8 cellular contexts compared by ENCODE assay signal in genomic region chr20:46363874-46364669, GRCh38. TPM values are rescaled to one million over a fixed set of nuclear protein-coding genes. Genes with fewer than 3 reads are reported as not detected.
DNase-seq lines count a peak whose midpoint lies in the region; ATAC-seq and TF ChIP-seq lines count a peak whose summit lies in the region.

No MANE protein-coding gene starts in this region.

- TSS peak; percentile 57 for BruUV-seq in PC-9 (replicated peaks; lab: Mats Ljungman, UMichigan)

- H3K9ac ChIP-seq in HUES6 (ENCODE audit: low read length) (peak overlapping the region; percentile 94), mucosa of stomach (ENCODE audit: low read length) (peak overlapping the region; percentile 90)

- H3K27me3 ChIP-seq in HUES6 (ENCODE audit: control insufficient read depth, insufficient read depth, low read length) = no peaks in the 10 kb centered on the region
- H3K27me3 ChIP-seq in PC-9 (ENCODE audit: insufficient read depth, low read depth) = no peaks in the 10 kb centered on the region
- no peaks in the 10 kb centered on the region for H3K27me3 ChIP-seq in esophagus (ENCODE audit: control insufficient read depth in 1 of 2, insufficient read depth in 2 of 2, low read length in 2 of 2)
- no peaks in the 10 kb centered on the region for H3K27me3 ChIP-seq in mucosa of stomach (ENCODE audit: control insufficient read depth, insufficient read depth, low read length)

- no peaks in the 10 kb centered on the region for H3K27me3 Mint-ChIP-seq in activated T-cell treated with anti-CD3 and anti-CD28 coated beads, Interleukin-2, amount 50 U/mL, for 4 hours (ENCODE audit: low read depth)

- H2AFZ ChIP-seq in PC-9 = peak overlapping the region; percentile 82

- peaks cover 50% of the 10 kb centered on the region for H4K20me1 ChIP-seq in PC-9 (ENCODE audit: insufficient read depth)

- intact Hi-C loops in PC-9 (cut with micrococcal nuclease; ENCODE audit: unreplicated experiment) = loop anchor here (1.0 to 5.0 kb wide), 2 partner anchors 14 to 392 kb away; partner anchors contain the start of gene ZNF335

- H3K4me1 Mint-ChIP-seq in activated T-cell treated with anti-CD3 and anti-CD28 coated beads, Interleukin-2, amount 50 U/mL, for 4 hours (ENCODE audit: low read depth) = peaks cover 80% of the 10 kb centered on the region

- DNase-seq in COLO829 (ENCODE audit: low spot score) (peak; percentile 90), PC-9 (peak; percentile 87 to 88)
- peak; percentile 79 for DNase-seq in activated T-cell treated with anti-CD3 and anti-CD28 coated beads, Interleukin-2, amount 50 U/mL, for 4 hours
- DNase-seq in stimulated activated CD8-positive, alpha-beta memory T cell treated with anti-CD3 and anti-CD28 coated beads, Interleukin-4, amount 100 ng/mL, for 4 hours (ENCODE audit: low read depth in 2 of 2, low spot score in 1 of 2) = peak; percentile 67 to 75

- H3K4me3 ChIP-seq in HUES6 (ENCODE audit: low read depth, low read length) (peak overlapping the region; percentile 95), PC-9 (peak overlapping the region; percentile 90), esophagus (ENCODE audit: low read depth in 1 of 2, low read length in 2 of 2) (peak overlapping the region; percentile 75 to 97), mucosa of stomach (ENCODE audit: low read length) (peak overlapping the region; percentile 44)

- peaks cover 30% of the 10 kb centered on the region for H3K36me3 Mint-ChIP-seq in activated T-cell treated with anti-CD3 and anti-CD28 coated beads, Interleukin-2, amount 50 U/mL, for 4 hours (ENCODE audit: insufficient read depth)

- TF ChIP-seq CTCF in PC-9 (conservative IDR thresholded peaks at IDR 0.05) = no peak

- CTCF ChIA-PET in PC-9 (lab: Charles Lee) = interaction anchor here (0.6 to 1.2 kb wide), 3 partner anchors 15 to 1422 kb away, joined by 3 to 10 read pairs (median 4); no protein-coding TSS in a partner anchor

- peaks cover 4% of the 10 kb centered on the region; the same call in 1 of the 2 replicates for H3K4me1 ChIP-seq in HUES6 (ENCODE audit: control insufficient read depth, insufficient read depth, low read length)
- H3K4me1 ChIP-seq in PC-9 (replicated peaks; ENCODE audit: insufficient read depth) = peaks cover 27% of the 10 kb centered on the region
- peaks cover 3 to 8% of the 10 kb centered on the region in 2 donors for H3K4me1 ChIP-seq in esophagus (ENCODE audit: control insufficient read depth in 2 of 2, insufficient read depth in 2 of 2, low read length in 1 of 2)
- peaks cover 26% of the 10 kb centered on the region for H3K4me1 ChIP-seq in mucosa of stomach (ENCODE audit: control insufficient read depth, insufficient read depth, low read length)

- 0 to 1% methylated on average over 64 of the region's 64 CpGs for WGBS in esophagus, 2 donors

- peak overlapping the region; percentile 94 for H3K4me2 ChIP-seq in PC-9

- POLR2A ChIA-PET in PC-9 (lab: Charles Lee; ENCODE audit: unreplicated experiment) = interaction anchor here (0.5 to 0.9 kb wide), 11 partner anchors 10 to 1950 kb away, joined by 3 to 11 read pairs (median 4); no protein-coding TSS in a partner anchor

- H3K36me3 ChIP-seq in HUES6 (ENCODE audit: control insufficient read depth, insufficient read depth, low read length) = peaks cover 42% of the 10 kb centered on the region
- H3K36me3 ChIP-seq in PC-9 (ENCODE audit: low read depth) = peaks cover 7% of the 10 kb centered on the region; the same call in 1 of the 2 replicates
- peaks cover 18% of the 10 kb centered on the region in 2 donors for H3K36me3 ChIP-seq in esophagus (ENCODE audit: control insufficient read depth in 2 of 2, insufficient read depth in 2 of 2, low read length in 1 of 2)
- no peaks in the 10 kb centered on the region for H3K36me3 ChIP-seq in mucosa of stomach (ENCODE audit: control insufficient read depth, insufficient read depth, low read length)

- H3K9me3 ChIP-seq in HUES6 (ENCODE audit: control insufficient read depth, insufficient read depth, low read depth, low read length) (no peaks in the 10 kb centered on the region), PC-9 (ENCODE audit: insufficient read depth, low read depth) (no peaks in the 10 kb centered on the region), esophagus (ENCODE audit: control insufficient read depth in 2 of 2, insufficient read depth in 1 of 2, low read depth in 1 of 2, low read length in 1 of 2) (no peaks in the 10 kb centered on the region), mucosa of stomach (ENCODE audit: control insufficient read depth, low read length) (no peaks in the 10 kb centered on the region)

- H3K79me2 ChIP-seq in PC-9 (ENCODE audit: low read depth) = peaks cover 33% of the 10 kb centered on the region

- no peaks in the 10 kb centered on the region for H3K9me2 ChIP-seq in PC-9 (ENCODE audit: insufficient read depth)

- peak overlapping the region; percentile 89 for H3K4me3 Mint-ChIP-seq in activated T-cell treated with anti-CD3 and anti-CD28 coated beads, Interleukin-2, amount 50 U/mL, for 4 hours

- H3F3A ChIP-seq in PC-9 (ENCODE audit: insufficient read depth, low read depth) = peaks cover 31% of the 10 kb centered on the region

- H3K27ac ChIP-seq in HUES6 (ENCODE audit: low read depth, low read length) = peak overlapping the region; percentile 97
- peak overlapping the region; percentile 82 for H3K27ac ChIP-seq in PC-9
- peak overlapping the region; percentile 96 to 97 for H3K27ac ChIP-seq in esophagus (ENCODE audit: low read depth in 2 of 2, low read length in 1 of 2)

- peak; percentile 61 for ATAC-seq in GM21367 (IDR thresholded peaks at IDR 0.05; ENCODE audit: unreplicated experiment)
- ATAC-seq in activated T-cell treated with anti-CD3 and anti-CD28 coated beads, Interleukin-2, amount 50 U/mL, for 4 hours = peak; percentile 87 to 88

- H3K9me3 Mint-ChIP-seq in activated T-cell treated with anti-CD3 and anti-CD28 coated beads, Interleukin-2, amount 50 U/mL, for 4 hours = no peaks in the 10 kb centered on the region

RNA-seq across cellular contexts. Expression of gene ELMO2, which starts 42.3 kb away (rescaled TPM):
- total RNA-seq in PC-9 (2021) = 29.4 and 32.1 TPM in 2 replicates
- total RNA-seq in activated T-cell treated with anti-CD3 and anti-CD28 coated beads, Interleukin-2, amount 50 U/mL, for 4 hours = 10 to 100 TPM; 31.6 to 46.4 (median 42.6) TPM
- 10 to 100 TPM; 25.3 to 31.1 TPM for polyA plus RNA-seq in esophagus

RNA-seq across cellular contexts. Expression of gene CDH22, which starts 55.8 kb away (rescaled TPM):
- total RNA-seq in PC-9 (2021) = not detected in 2 replicates
- not detected for total RNA-seq in activated T-cell treated with anti-CD3 and anti-CD28 coated beads, Interleukin-2, amount 50 U/mL, for 4 hours
- polyA plus RNA-seq in esophagus = under 1 TPM; 0.55 to 0.86 TPM

Comparison
In these comparisons a context has a peak if more than half of its experiments do, and no peak if none do; other contexts are left out.
1. Peak in every context shown above with its lines: DNase-seq, ATAC-seq, H3K4me3 ChIP-seq and H3K27ac ChIP-seq.
2. H3K4me3 ChIP-seq: peak in every context shown above with its lines; median percentile 95 in HUES6; 90 in PC-9; 86 in esophagus; 44 in mucosa of stomach.